In the genomic region with DNA sequence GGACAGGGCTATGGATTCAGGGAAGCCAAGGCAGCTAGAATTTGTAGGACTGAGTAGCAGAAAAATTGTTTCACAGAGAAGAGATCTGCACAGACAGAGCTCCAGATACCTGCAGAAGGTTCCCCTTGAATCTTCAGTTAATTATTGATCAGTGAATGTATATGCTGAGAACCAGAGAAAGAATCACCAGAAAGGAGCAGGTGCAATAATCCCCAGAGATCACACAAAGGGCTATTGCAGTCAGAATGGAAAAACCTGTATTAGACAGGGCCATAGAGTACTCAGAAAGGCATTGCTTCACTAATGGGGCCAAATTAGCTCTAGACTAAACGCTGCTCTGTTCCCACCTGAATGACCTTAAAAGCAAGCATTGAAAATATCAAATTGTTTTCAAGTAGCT, we compare ENCODE assay signal across 15 cellular contexts. TPM values are rescaled to one million over a fixed set of nuclear protein-coding genes. Genes with fewer than 3 reads are reported as not detected.
DNase-seq lines count a peak whose midpoint lies in the region; ATAC-seq and TF ChIP-seq lines count a peak whose summit lies in the region.
"Had no signal": no experiment of that assay in that cellular context is flagged by ENCODE, and none has a peak within 500 bp of the region (broad histone marks: within the 10 kb centered on the region; RNA-seq: fewer than 3 reads in every experiment).

No MANE protein-coding gene starts in this region.

- ATAC-seq in GM18907 (IDR thresholded peaks at IDR 0.05; ENCODE audit: unreplicated experiment) (peak; percentile 98), GM21529 (IDR thresholded peaks at IDR 0.05; ENCODE audit: unreplicated experiment) (peak; percentile 90), HG03066 (IDR thresholded peaks at IDR 0.05; ENCODE audit: low read depth, unreplicated experiment) (peak; percentile 93), HG03558 (IDR thresholded peaks at IDR 0.05; ENCODE audit: extremely low read depth, unreplicated experiment) (peak; percentile 84)
- ATAC-seq: activated CD8-positive, alpha-beta T cell treated with anti-CD3 and anti-CD28 coated beads, Interleukin-2, amount 10 ng/mL, durations not matched to agents 7 days and 5 days; activated naive CD8-positive, alpha-beta T cell treated with anti-CD3 and anti-CD28 coated beads, Interleukin-2, amount 50 U/mL, for 24 hours; HCT116; left ventricle myocardium superior had no signal

- peaks cover 19% of the 10 kb centered on the region for H3K9me3 Mint-ChIP-seq in nephron progenitor cell

- no peaks in the 10 kb centered on the region for H3K4me1 Mint-ChIP-seq in nephron progenitor cell
- H3K4me1 Mint-ChIP-seq: activated naive CD8-positive, alpha-beta T cell treated with anti-CD3 and anti-CD28 coated beads, Interleukin-2, amount 50 U/mL, for 24 hours had no signal

- no peaks in the 10 kb centered on the region for H3K36me3 Mint-ChIP-seq in nephron progenitor cell (ENCODE audit: low read depth)

- no peak overlapping the region for H3K4me3 Mint-ChIP-seq in nephron progenitor cell
- H3K4me3 Mint-ChIP-seq: activated CD8-positive, alpha-beta T cell treated with anti-CD3 and anti-CD28 coated beads, Interleukin-2, amount 10 ng/mL, durations not matched to agents 7 days and 5 days; activated naive CD8-positive, alpha-beta T cell treated with anti-CD3 and anti-CD28 coated beads, Interleukin-2, amount 50 U/mL, for 24 hours had no signal

- DNase-seq in posterior vena cava (ENCODE audit: low spot score) (no peak), NCI-H146 (lab: John Stamatoyannopoulos, UW) (no peak), nephron progenitor cell (no peak), AML-193 (lab: John Stamatoyannopoulos, UW) (no peak)
- DNase-seq: activated CD8-positive, alpha-beta T cell treated with anti-CD3 and anti-CD28 coated beads, Interleukin-2, amount 10 ng/mL, durations not matched to agents 7 days and 5 days; activated naive CD8-positive, alpha-beta T cell treated with anti-CD3 and anti-CD28 coated beads, Interleukin-2, amount 50 U/mL, for 24 hours; IMR-90; left ventricle myocardium superior; NCI-H2171 treated with DMSO at 0.1 percent for 48 hours; tibial artery had no signal

- H3K27me3 Mint-ChIP-seq in nephron progenitor cell (ENCODE audit: low read depth, poor library complexity): no peaks in the 10 kb centered on the region

- no peak for TF ChIP-seq CTCF in nephron progenitor cell (IDR thresholded peaks at IDR 0.05)

- no peak overlapping the region for H3K27ac Mint-ChIP-seq in nephron progenitor cell
- H3K27ac Mint-ChIP-seq: activated CD8-positive, alpha-beta T cell treated with anti-CD3 and anti-CD28 coated beads, Interleukin-2, amount 10 ng/mL, durations not matched to agents 7 days and 5 days; activated naive CD8-positive, alpha-beta T cell treated with anti-CD3 and anti-CD28 coated beads, Interleukin-2, amount 50 U/mL, for 24 hours had no signal

- intact Hi-C loops in posterior vena cava (cut with DNase I): no loop called here

RNA-seq across cellular contexts. Expression of gene SMAD1, which starts 35.5 kb away (rescaled TPM):
- total RNA-seq in posterior vena cava: 10 to 100 TPM; 17.6 to 18.5 TPM
